In the genomic region with DNA sequence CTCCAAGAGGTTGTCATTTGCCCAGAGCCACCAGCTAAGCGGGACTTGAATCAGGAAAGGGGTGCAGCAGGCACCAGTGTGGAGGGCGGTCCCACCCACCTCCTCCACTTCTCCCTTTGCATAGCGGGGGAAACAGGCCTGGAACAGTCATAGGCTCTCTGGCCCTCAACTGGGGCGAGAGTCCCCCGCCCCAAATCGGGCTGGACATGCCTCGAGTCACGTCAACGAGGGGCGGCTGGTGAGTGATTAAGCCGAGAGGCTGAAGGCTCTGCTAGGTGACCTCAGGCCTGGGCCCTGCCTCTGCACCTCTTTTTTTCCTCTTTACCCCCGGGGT, we compare ENCODE assay signal across 8 cellular contexts. TPM values are rescaled to one million over a fixed set of nuclear protein-coding genes. Genes with fewer than 3 reads are reported as not detected.
DNase-seq lines count a peak whose midpoint lies in the region; ATAC-seq, FAIRE-seq and TF ChIP-seq lines count a peak whose summit lies in the region.

No MANE protein-coding gene starts in this region.

- peaks cover 33% of the 10 kb centered on the region for H3K36me3 ChIP-seq in CD4-positive, alpha-beta memory T cell (ENCODE audit: insufficient read depth, low read length)
- peaks cover 7 to 9% of the 10 kb centered on the region in 2 experiments for H3K36me3 ChIP-seq in GM12878 (ENCODE audit: control insufficient read depth in 2 of 2, insufficient read depth in 2 of 2, low read length in 1 of 2)
- H3K36me3 ChIP-seq in kidney epithelial cell (ENCODE audit: control insufficient read depth, insufficient read depth, low read length), result no peaks in the 10 kb centered on the region

- POLR2A ChIA-PET in CD4-positive, alpha-beta memory T cell (lab: Charles Lee; ENCODE audit: partially characterized antibody), result interaction anchor here (1.1 to 9.3 kb wide), 19 partner anchors 9 to 273 kb away, joined by 3 to 140 read pairs (median 5); partner anchors contain the start of genes CCDC124, IL12RB1, JUND and PIK3R2
- POLR2A ChIA-PET in GM12878 (lab: Charles Lee), result interaction anchor here (0.6 to 1.4 kb wide), 3 partner anchors 54 to 167 kb away, joined by 3 to 7 read pairs (median 3); no protein-coding TSS in a partner anchor

- 1% methylated on average over 12 of the region's 12 CpGs for WGBS in GM12878 (ENCODE audit: insufficient coverage, insufficient replicate concordance, low lambda C conversion rate, missing lambda C conversion rate)

- no peak for TF ChIP-seq EP300 in GM12878 (IDR thresholded peaks at IDR 0.05; ENCODE audit: borderline replicate concordance in 1 of 2, control insufficient read depth in 1 of 2, low read depth in 2 of 2, low read length in 2 of 2)

- no peak for TF ChIP-seq POLR2A in GM12878 (IDR thresholded peaks at IDR 0.05; ENCODE audit: low read depth, low read length)

- TF ChIP-seq CTCF in GM12878 (IDR thresholded peaks at IDR 0.05 in 2 of 3, conservative IDR thresholded peaks at IDR 0.05 in 1 of 3; ENCODE audit: control insufficient read depth in 2 of 3, extremely low read depth in 1 of 3, insufficient read depth in 1 of 3, low read depth in 3 of 3, low read length in 3 of 3), result no peak
- no peak for TF ChIP-seq CTCF in kidney epithelial cell (IDR thresholded peaks at IDR 0.05; ENCODE audit: insufficient read depth, low read length, poor library complexity, severe bottlenecking)

- peak overlapping the region; percentile 18 to 68 for H3K4me3 ChIP-seq in CD4-positive, alpha-beta memory T cell (ENCODE audit: low read length in 2 of 2)
- H3K4me3 ChIP-seq in GM12878 (peak overlapping the region; percentile 45), kidney epithelial cell (ENCODE audit: low read depth, low read length) (peak overlapping the region; percentile 30)

- peaks cover 54% of the 10 kb centered on the region for H3K4me1 ChIP-seq in CD4-positive, alpha-beta memory T cell (ENCODE audit: insufficient read depth, low read length)
- H3K4me1 ChIP-seq in GM12878 (ENCODE audit: control insufficient read depth, insufficient read depth, low read length), result peaks cover 19% of the 10 kb centered on the region

- peaks cover 10 to 56% (median 26%) of the 10 kb centered on the region in 4 donors for H3K4me1 Mint-ChIP-seq in CD4-positive, alpha-beta memory T cell

- peak overlapping the region; percentile 86 to 95 (median 90) for H3K4me3 Mint-ChIP-seq in CD4-positive, alpha-beta memory T cell

- H3K27me3 Mint-ChIP-seq in CD4-positive, alpha-beta memory T cell, result no peaks in the 10 kb centered on the region

- ATAC-seq in HG03064 (IDR thresholded peaks at IDR 0.05; ENCODE audit: low read depth, unreplicated experiment) (peak; percentile 6), GM12878 (peak; percentile 53)

- CTCF ChIA-PET in CD4-positive, alpha-beta memory T cell (lab: Charles Lee; ENCODE audit: partially characterized antibody), result interaction anchor here (0.6 to 5.9 kb wide), 19 partner anchors 9 to 243 kb away, joined by 3 to 148 read pairs (median 4); no protein-coding TSS in a partner anchor
- CTCF ChIA-PET in GM12878 (lab: Yijun Ruan, JAX), result interaction anchor here (0.7 to 3.7 kb wide), 10 partner anchors 13 to 243 kb away, joined by 3 to 81 read pairs (median 4); partner anchors contain the start of gene PIK3R2

- RAD21 ChIA-PET in GM12878 (lab: Charles Lee; ENCODE audit: unreplicated experiment), result interaction anchor here (0.8 to 1.7 kb wide), 8 partner anchors 14 to 161 kb away, joined by 3 to 7 read pairs (median 6); no protein-coding TSS in a partner anchor

- FAIRE-seq in GM12878 (lab: Jason Lieb, UNC), result peak; percentile 54

- peaks cover 18 to 31% of the 10 kb centered on the region in 2 donors for H3K36me3 Mint-ChIP-seq in CD4-positive, alpha-beta memory T cell

- H3K79me2 ChIP-seq in GM12878 (ENCODE audit: control insufficient read depth, insufficient read depth, low read length), result peaks cover under 1% of the 10 kb centered on the region; the same call in 1 of the 2 replicates

- no peak for DNase-seq in CD4-positive, alpha-beta memory T cell
- DNase-seq in GM12878 (ENCODE audit: low read depth, low spot score) (no peak), kidney epithelial cell (ENCODE audit: low read depth) (no peak), NCI-H2196 treated with DMSO at 0.1 percent for 48 hours (lab: John Stamatoyannopoulos, UW; ENCODE audit: unreplicated experiment) (no peak), NCI-H146 treated with DMSO at 0.1 percent for 48 hours (lab: John Stamatoyannopoulos, UW; ENCODE audit: unreplicated experiment) (no peak)
- no peak for DNase-seq in stimulated activated CD4-positive, alpha-beta T cell treated with anti-CD3 and anti-CD28 coated beads, Interleukin-2, amount 100 ng/mL, for 48 hours

- H3K27me3 ChIP-seq in CD4-positive, alpha-beta memory T cell (ENCODE audit: insufficient read depth, low read length), result no peaks in the 10 kb centered on the region
- H3K27me3 ChIP-seq in GM12878 (replicated peaks in 1 of 2; ENCODE audit: control insufficient read depth in 2 of 2, insufficient read depth in 2 of 2, low read length in 1 of 2), result no peaks in the 10 kb centered on the region
- no peaks in the 10 kb centered on the region for H3K27me3 ChIP-seq in kidney epithelial cell (ENCODE audit: control insufficient read depth, insufficient read depth, low read length)

- intact Hi-C loops in CD4-positive, alpha-beta memory T cell (cut with micrococcal nuclease), result loop anchor here (1.0 to 10.0 kb wide), 7 partner anchors 38 to 407 kb away; partner anchors contain the start of genes PIK3R2 and SSBP4
- intact Hi-C loops in GM12878 (cut with micrococcal nuclease; ENCODE audit: unreplicated experiment), result loop anchor here (1.0 to 2.0 kb wide), 3 partner anchors 51 to 161 kb away; no protein-coding TSS in a partner anchor

- BruUV-seq in GM12878 (replicated peaks; lab: Mats Ljungman, UMichigan), result no TSS peak

- H3K9me3 Mint-ChIP-seq in CD4-positive, alpha-beta memory T cell, result no peaks in the 10 kb centered on the region

- peak overlapping the region; percentile 95 for H3K27ac ChIP-seq in CD4-positive, alpha-beta memory T cell (ENCODE audit: low read depth, low read length)
- H3K27ac ChIP-seq in GM12878 (ENCODE audit: control insufficient read depth, insufficient read depth), result no peak overlapping the region
- H3K27ac ChIP-seq in temporal lobe (ENCODE audit: low read depth, low read length), result peak overlapping the region; percentile 96

- no peaks in the 10 kb centered on the region for H4K20me1 ChIP-seq in GM12878 (ENCODE audit: control insufficient read depth, insufficient read depth)

- H3K9ac ChIP-seq in GM12878 (ENCODE audit: control insufficient read depth, insufficient read depth, low read length), result no peak overlapping the region

- in situ Hi-C loops in GM12878 (cut with MboI), result no loop called here

- no peak for TF ChIP-seq RAD21 in GM12878 (IDR thresholded peaks at IDR 0.05; ENCODE audit: insufficient read depth, low read depth, low read length)

- no peak overlapping the region for H2AFZ ChIP-seq in GM12878 (ENCODE audit: control insufficient read depth, low read depth, low read length)

- SMC1A ChIA-PET in GM12878 (lab: Charles Lee; ENCODE audit: uncharacterized antibody, unreplicated experiment), result interaction anchor here (0.6 to 2.0 kb wide), 11 partner anchors 17 to 217 kb away, joined by 3 to 21 read pairs (median 4); no protein-coding TSS in a partner anchor

- H3K4me2 ChIP-seq in GM12878 (ENCODE audit: control insufficient read depth, insufficient read depth), result peak overlapping the region; percentile 75

- no peaks in the 10 kb centered on the region for H3K9me3 ChIP-seq in CD4-positive, alpha-beta memory T cell (ENCODE audit: control insufficient read depth in 1 of 2, low read length in 2 of 2)
- H3K9me3 ChIP-seq in GM12878 (replicated peaks; ENCODE audit: control insufficient read depth, insufficient read depth, low read length), result no peaks in the 10 kb centered on the region

- peak overlapping the region; percentile 95 to 100 (median 97) for H3K27ac Mint-ChIP-seq in CD4-positive, alpha-beta memory T cell

RNA-seq across cellular contexts. Expression of gene ARRDC2, which starts 0.4 kb away (rescaled TPM):
- 100 to 1,000 TPM; 136 to 138 TPM for total RNA-seq in CD4-positive, alpha-beta memory T cell
- 10 to 100 TPM; 39.8 to 47.9 TPM for polyA plus RNA-seq in CD4-positive, alpha-beta memory T cell
- 19.4 and 23.9 TPM in 2 replicates for total RNA-seq in GM12878 (2013; cell fraction: nucleolus; rRNA removed)
- total RNA-seq in GM12878 (2014; rRNA removed), result 6.8 and 8.8 TPM in 2 replicates
- total RNA-seq in GM12878 (2014; rRNA removed; fragmentation: Illumina TruSeq; extraction: Trizol), result 5.5 TPM in 2 replicates
- 9.3 and 10.1 TPM in 2 replicates for total RNA-seq in GM12878 (2021)
- polyA plus RNA-seq in GM12878 (2011; ENCODE audit: low read depth), result 3.8 TPM
- 4.4 and 5.2 TPM in 2 replicates for polyA plus RNA-seq in GM12878 (2011; rRNA removed)
- polyA plus RNA-seq in GM12878 (2011; cell fraction: cytosol; rRNA removed), result 3.9 and 6.7 TPM in 2 replicates
- 31.0 and 35.9 TPM in 2 replicates for polyA plus RNA-seq in GM12878 (2011; cell fraction: nucleus; rRNA removed)
- 6.5 and 8.6 TPM in 2 replicates for polyA plus RNA-seq in GM12878 (2012)
- 4.3 and 4.7 TPM in 2 replicates for polyA plus RNA-seq in GM12878 (2014; fragmentation: Illumina TruSeq; extraction: Trizol)
- polyA plus RNA-seq in GM12878 (2014; fragmentation: Nextera tagmentation; extraction: Ambion mirVana), result 1 to 10 TPM in 1 of 2 experiments, under 1 TPM in 1; 0.48 to 1.1 TPM
- polyA plus RNA-seq in GM12878 (2014; rRNA removed), result 9.6 and 11.1 TPM in 2 replicates
- 1 to 10 TPM; 1.1 to 2.7 TPM for polyA plus RNA-seq in GM12878 (2016; fragmentation: Nextera tagmentation; extraction: Ambion mirVana)
- polyA minus RNA-seq in GM12878 (2011; rRNA and poly(A)+ RNA removed), result 3.4 and 4.4 TPM in 2 replicates
- polyA minus RNA-seq in GM12878 (2011; cell fraction: cytosol; rRNA and poly(A)+ RNA removed), result 2.3 and 3.7 TPM in 2 replicates
- polyA minus RNA-seq in GM12878 (2011; cell fraction: nucleus; rRNA and poly(A)+ RNA removed), result 4.4 and 8.6 TPM in 2 replicates
- 8.4 and 12.5 TPM in 2 replicates for total RNA-seq in kidney epithelial cell
- 2.5 TPM for total RNA-seq in temporal lobe

RNA-seq across cellular contexts. Expression of gene KCNN1, which starts 40.7 kb away (rescaled TPM):
- not detected for total RNA-seq in CD4-positive, alpha-beta memory T cell
- not detected for polyA plus RNA-seq in CD4-positive, alpha-beta memory T cell
- total RNA-seq in GM12878 (2013; cell fraction: nucleolus; rRNA removed), result 12.0 and 14.7 TPM in 2 replicates
- total RNA-seq in GM12878 (2014; rRNA removed) (0.40 and 0.60 TPM in 2 replicates), GM12878 (2014; rRNA removed; fragmentation: Illumina TruSeq; extraction: Trizol) (0.09 and 0.14 TPM in 2 replicates), GM12878 (2021) (0.43 and 0.87 TPM in 2 replicates), kidney epithelial cell (2.3 and 4.7 TPM in 2 replicates), temporal lobe (15.0 TPM)
- 0.64 TPM for polyA plus RNA-seq in GM12878 (2011; ENCODE audit: low read depth)
- polyA plus RNA-seq in GM12878 (2011; rRNA removed) (0.45 and 0.95 TPM in 2 replicates), GM12878 (2014; fragmentation: Illumina TruSeq; extraction: Trizol) (0.04 and 0.10 TPM in 2 replicates), GM12878 (2014; fragmentation: Nextera tagmentation; extraction: Ambion mirVana) (under 1 TPM in 1 of 2 experiments, not detected in 1; 0.02 TPM), GM12878 (2014; rRNA removed) (0.13 and 0.31 TPM in 2 replicates), GM12878 (2016; fragmentation: Nextera tagmentation; extraction: Ambion mirVana) (under 1 TPM; 0.16 TPM)
- polyA plus RNA-seq in GM12878 (2011; cell fraction: cytosol; rRNA removed), result 1.2 and 1.5 TPM in 2 replicates
- 1.9 and 2.6 TPM in 2 replicates for polyA plus RNA-seq in GM12878 (2011; cell fraction: nucleus; rRNA removed)
- polyA plus RNA-seq in GM12878 (2012), result 1.4 and 1.6 TPM in 2 replicates
- 1.5 and 2.3 TPM in 2 replicates for polyA minus RNA-seq in GM12878 (2011; rRNA and poly(A)+ RNA removed)
- polyA minus RNA-seq in GM12878 (2011; cell fraction: cytosol; rRNA and poly(A)+ RNA removed), result 0.52 TPM in 1 of 2 replicates, not detected in the other
- 0.85 and 1.1 TPM in 2 replicates for polyA minus RNA-seq in GM12878 (2011; cell fraction: nucleus; rRNA and poly(A)+ RNA removed)

Comparison
In these comparisons a context has a peak if more than half of its experiments do, and no peak if none do; other contexts are left out.
1. RNA of gene ARRDC2, which starts 0.4 kb away (total RNA-seq): 136 to 138 TPM in CD4-positive, alpha-beta memory T cell; 5.5 to 23.9 TPM in GM12878, 8.4 to 12.5 TPM in kidney epithelial cell and 2.5 TPM in temporal lobe (single experiment); every median in the first group is over 4 times any median in the second.
2. Peak in every context shown above with its lines, with median percentiles within 50 percentile points of each other: H3K4me3 ChIP-seq.